In genomic region chr7:44307301-44307900, GRCh38 we compare ENCODE assay signal across 8 cellular contexts. TPM values are rescaled to one million over a fixed set of nuclear protein-coding genes. Genes with fewer than 3 reads are reported as not detected.
A peak's percentile ranks its signal among the peaks of the same experiment; 100 is the strongest.
DNase-seq lines count a peak whose midpoint lies in the region; ATAC-seq, FAIRE-seq and TF ChIP-seq lines count a peak whose summit lies in the region.

No MANE protein-coding gene starts in this region.

- H3K4me1 Mint-ChIP-seq in astrocyte (ENCODE audit: low read depth, unreplicated experiment), result no peaks in the 10 kb centered on the region

- no peak overlapping the region for H3K4me3 Mint-ChIP-seq in astrocyte (ENCODE audit: unreplicated experiment)

- no peak overlapping the region for H2AFZ ChIP-seq in astrocyte (ENCODE audit: low read depth, low read length)

- no peaks in the 10 kb centered on the region for H3K9me3 ChIP-seq in astrocyte (ENCODE audit: insufficient read depth, low read depth, low read length)

- peaks cover 4% of the 10 kb centered on the region for H3K4me1 ChIP-seq in astrocyte (ENCODE audit: insufficient read depth, low read length)

- H3K36me3 ChIP-seq in astrocyte (ENCODE audit: insufficient read depth, low read length), result no peaks in the 10 kb centered on the region

- no peak overlapping the region for H3K4me3 ChIP-seq in astrocyte (ENCODE audit: insufficient read depth, low read depth, low read length)

- H3K27me3 Mint-ChIP-seq in astrocyte (ENCODE audit: low read depth, unreplicated experiment), result peaks cover 52% of the 10 kb centered on the region

- peaks cover 2% of the 10 kb centered on the region for H3K9me3 Mint-ChIP-seq in astrocyte (ENCODE audit: unreplicated experiment)

- no peak for TF ChIP-seq CTCF in astrocyte (IDR thresholded peaks at IDR 0.05; ENCODE audit: insufficient read depth, low read depth, low read length)

- H3K9ac ChIP-seq in astrocyte (ENCODE audit: low read length), result no peak overlapping the region

- H3K27me3 ChIP-seq in astrocyte (ENCODE audit: insufficient read depth, low read length), result no peaks in the 10 kb centered on the region

- no peak overlapping the region for H3K27ac Mint-ChIP-seq in astrocyte (ENCODE audit: unreplicated experiment)

- ATAC-seq in HG02642 (IDR thresholded peaks at IDR 0.05; ENCODE audit: poor library complexity, unreplicated experiment) (no peak), GM19351 (IDR thresholded peaks at IDR 0.05; ENCODE audit: unreplicated experiment) (no peak), HG03457 (IDR thresholded peaks at IDR 0.05; ENCODE audit: unreplicated experiment) (no peak)

- no peak for FAIRE-seq in astrocyte (lab: Jason Lieb, UNC)

- H3K79me2 ChIP-seq in astrocyte (ENCODE audit: insufficient read depth, low read length), result no peaks in the 10 kb centered on the region

- no peaks in the 10 kb centered on the region for H3K36me3 Mint-ChIP-seq in astrocyte (ENCODE audit: low read depth, unreplicated experiment)

- DNase-seq in ACHN (peak; percentile 96), GM04504 (ENCODE audit: low read depth) (peak; percentile 6), NCI-H2171 treated with DMSO at 0.1 percent for 48 hours (lab: John Stamatoyannopoulos, UW) (peak; percentile 75), astrocyte (ENCODE audit: low read depth) (peak; percentile 23), kidney tubule cell (ENCODE audit: low spot score) (peak; percentile 90)

- no peaks in the 10 kb centered on the region for H4K20me1 ChIP-seq in astrocyte (ENCODE audit: insufficient read depth, low read length)

- no peak overlapping the region for H3K27ac ChIP-seq in astrocyte (ENCODE audit: low read depth, low read length)

- in situ Hi-C loops in ACHN (cut with HindIII; ENCODE audit: low pct_ligation_motif_present, low pct_unique_long_range_greater_than_20kb, low sequenced_read_pairs), result no loop called here

- H3K4me2 ChIP-seq in astrocyte (ENCODE audit: low read length), result no peak overlapping the region

RNA-seq across cellular contexts. Expression of gene CAMK2B, which starts 18.0 kb away (rescaled TPM):
- total RNA-seq in astrocyte, result 0.18 TPM in 1 of 2 replicates, not detected in the other

Comparison
In these comparisons a context has a peak if more than half of its experiments do, and no peak if none do; other contexts are left out.
1. DNase-seq: peak in every context shown above with its lines; median percentile 96 in ACHN; 90 in kidney tubule cell; 75 in NCI-H2171 treated with DMSO at 0.1 percent for 48 hours; 23 in astrocyte; 6 in GM04504.